Comparison of ENCODE assay signal across 8 cellular contexts in genomic region chr12:22626429-22626828, GRCh38. TPM values are rescaled to one million over a fixed set of nuclear protein-coding genes. Genes with fewer than 3 reads are reported as not detected.
DNase-seq lines count a peak whose midpoint lies in the region; ATAC-seq, FAIRE-seq and TF ChIP-seq lines count a peak whose summit lies in the region.

No MANE protein-coding gene starts in this region.

- WGBS in heart right ventricle, 2 donors = 21 to 27% methylated on average over 4 of the region's 4 CpGs
- WGBS in H1 (ENCODE audit: extremely low coverage in 1 of 2, insufficient coverage in 1 of 2, insufficient read length in 1 of 2, insufficient replicate concordance in 2 of 2, low coverage in 1 of 2, low lambda C conversion rate in 2 of 2, missing lambda C conversion rate in 1 of 2), 2 experiments = 18% methylated on average over 4 of the region's 4 CpGs; no CpG with 5 or more reads in 1 of the 2 experiments

- no peaks in the 10 kb centered on the region for H3K9me3 ChIP-seq in heart right ventricle
- H3K9me3 ChIP-seq in RWPE2 (ENCODE audit: severe bottlenecking) = no peaks in the 10 kb centered on the region
- H3K9me3 ChIP-seq in H1 (ENCODE audit: insufficient read depth in 2 of 2, low read depth in 1 of 2, low read length in 1 of 2) = no peaks in the 10 kb centered on the region

- H3K79me1 ChIP-seq in H1 (ENCODE audit: low read depth, low read length) = no peaks in the 10 kb centered on the region

- no peak overlapping the region for H2AFZ ChIP-seq in H1 (ENCODE audit: low read length)

- no peak overlapping the region for H2AK5ac ChIP-seq in H1 (ENCODE audit: low read depth, low read length)

- H3K36me3 ChIP-seq in heart right ventricle (no peaks in the 10 kb centered on the region), RWPE2 (ENCODE audit: low read depth) (no peaks in the 10 kb centered on the region), H1 (ENCODE audit: control insufficient read depth in 2 of 4, insufficient read depth in 4 of 4, low read length in 3 of 4) (peaks cover 0 to 7% (median 0%) of the 10 kb centered on the region in 4 experiments; a peak in 1 of 8 replicates)

- H3K27ac ChIP-seq in heart right ventricle (peak overlapping the region in 9 of 10 donors; percentile 91 to 99 (median 97)), RWPE2 (ENCODE audit: poor library complexity, severe bottlenecking) (peak overlapping the region; percentile 71), H1 (ENCODE audit: low read depth, low read length) (no peak overlapping the region)

- peak overlapping the region; percentile 44 for H4K5ac ChIP-seq in H1 (ENCODE audit: insufficient read length, low read depth, low read length)

- peaks cover 1 to 3% of the 10 kb centered on the region in 2 experiments for H4K20me1 ChIP-seq in H1 (replicated peaks in 1 of 2; ENCODE audit: control insufficient read depth in 1 of 2, insufficient read depth in 2 of 2, low read length in 2 of 2)

- H2BK15ac ChIP-seq in H1 (ENCODE audit: low read length) = no peak overlapping the region

- H3K4me3 ChIP-seq in heart right ventricle (peak overlapping the region in 9 of 10 donors; percentile 70 to 95 (median 81)), RWPE2 (ENCODE audit: severe bottlenecking) (peak overlapping the region; percentile 64), H1 (ENCODE audit: extremely low read depth in 1 of 4, insufficient read depth in 2 of 4, low read depth in 3 of 4, low read length in 4 of 4) (peak overlapping the region; percentile 65 to 88 (median 84))

- peak overlapping the region; percentile 84 to 96 for H3K4me2 ChIP-seq in H1 (ENCODE audit: insufficient read depth in 1 of 2, low read depth in 2 of 2, low read length in 2 of 2)

- H3K14ac ChIP-seq in H1 (ENCODE audit: insufficient read length) = no peak overlapping the region

- POLR2A ChIA-PET in H1 (lab: Charles Lee; ENCODE audit: partially characterized antibody) = no interaction called here

- peaks cover 5% of the 10 kb centered on the region; the same call in 1 of the 2 replicates for H3K23me2 ChIP-seq in H1 (ENCODE audit: low read depth, low read length)

- H3K27me3 Mint-ChIP-seq in neural crest cell (ENCODE audit: low read depth) = no peaks in the 10 kb centered on the region

- no peaks in the 10 kb centered on the region for H3K9me3 Mint-ChIP-seq in neural crest cell

- TF ChIP-seq RAD21 in H1 (IDR thresholded peaks at IDR 0.05 in 1 of 2, conservative IDR thresholded peaks at IDR 0.05 in 1 of 2; ENCODE audit: low read depth in 2 of 2, low read length in 2 of 2) = no peak

- no peak overlapping the region for H3K18ac ChIP-seq in H1 (ENCODE audit: extremely low read depth, low read length)

- no peak overlapping the region for H2BK5ac ChIP-seq in H1 (ENCODE audit: low read depth, low read length)

- ATAC-seq in heart right ventricle = no peak
- no peak for ATAC-seq in left ventricle myocardium superior
- peak; percentile 40 for ATAC-seq in HG02840 (IDR thresholded peaks at IDR 0.05; ENCODE audit: low FRiP score, unreplicated experiment)
- no peak for ATAC-seq in RWPE2 (ENCODE audit: low read depth)
- ATAC-seq in HG03139 (IDR thresholded peaks at IDR 0.05; ENCODE audit: unreplicated experiment) = no peak

- no peak overlapping the region for H3K9ac ChIP-seq in H1 (replicated peaks in 1 of 4; ENCODE audit: extremely low read depth in 1 of 4, low read depth in 3 of 4, low read length in 3 of 4)

- H3K4me3 Mint-ChIP-seq in neural crest cell = peak overlapping the region; percentile 99

- no peak for TF ChIP-seq EP300 in H1 (IDR thresholded peaks at IDR 0.05; ENCODE audit: borderline replicate concordance in 1 of 2, low read depth in 2 of 2, low read length in 2 of 2)

- H3K36me3 Mint-ChIP-seq in neural crest cell (ENCODE audit: low read depth) = peaks cover 3% of the 10 kb centered on the region

- no peak for FAIRE-seq in H1 (lab: Jason Lieb, UNC)

- H3K4me1 Mint-ChIP-seq in neural crest cell = peaks cover 53% of the 10 kb centered on the region

- no peak overlapping the region for H4K91ac ChIP-seq in H1 (replicated peaks; ENCODE audit: insufficient read length, low read length)

- no peak for TF ChIP-seq CTCF in heart right ventricle (IDR thresholded peaks at IDR 0.05)
- no peak for TF ChIP-seq CTCF in RWPE2 (IDR thresholded peaks at IDR 0.05; ENCODE audit: poor library complexity, severe bottlenecking)
- no peak for TF ChIP-seq CTCF in H1 (IDR thresholded peaks at IDR 0.05; ENCODE audit: control extremely low read depth in 1 of 3, insufficient read depth in 1 of 3, low read depth in 1 of 3, low read length in 3 of 3)
- no peak for TF ChIP-seq CTCF in neural crest cell (conservative IDR thresholded peaks at IDR 0.05)

- peak overlapping the region; percentile 97 for H3K27ac Mint-ChIP-seq in neural crest cell (ENCODE audit: unreplicated experiment)

- CTCF ChIA-PET in H1 (lab: Charles Lee; ENCODE audit: partially characterized antibody) = no interaction called here

- no peak overlapping the region for H3K4ac ChIP-seq in H1 (replicated peaks; ENCODE audit: insufficient read length, low read depth, low read length)

- no peak overlapping the region for H2BK12ac ChIP-seq in H1 (ENCODE audit: low read depth, low read length)

- no peak overlapping the region for H2BK20ac ChIP-seq in H1 (ENCODE audit: low read length)

- H4K8ac ChIP-seq in H1 (ENCODE audit: extremely low read depth, insufficient read depth, low read length) = no peak overlapping the region

- intact Hi-C loops in heart right ventricle (cut with DNase I) (loop anchor here in 5 of 10 donors (5.0 to 10.0 kb wide), 3 partner anchors 79 to 84 kb away; partner anchors contain the start of gene C2CD5 (in 4 of the 5)), left ventricle myocardium superior (cut with micrococcal nuclease) (loop anchor here (10.0 kb wide), 1 partner anchor 82 kb away; the partner anchor contains the start of gene C2CD5)

- H3K79me2 ChIP-seq in H1 (ENCODE audit: control insufficient read depth in 1 of 2, insufficient read depth in 2 of 2, low read length in 2 of 2) = peaks cover 14 to 60% of the 10 kb centered on the region in 2 experiments

- no peak for DNase-seq in heart right ventricle
- DNase-seq in left ventricle myocardium superior = no peak
- DNase-seq in RWPE2 (ENCODE audit: low spot score) = no peak
- no peak for DNase-seq in H1 (ENCODE audit: low read depth in 1 of 2, low spot score in 2 of 2)
- no peak for DNase-seq in neural crest cell (ENCODE audit: low read depth, low spot score)
- DNase-seq in middle frontal gyrus (ENCODE audit: extremely low spot score, low spot score) = no peak

- no peak for TF ChIP-seq POLR2A in H1 (IDR thresholded peaks at IDR 0.05; ENCODE audit: control extremely low read depth in 1 of 2, low read depth in 2 of 2, low read length in 2 of 2)

- H2BK120ac ChIP-seq in H1 (replicated peaks; ENCODE audit: low read depth, low read length) = no peak overlapping the region

- H3K27me3 ChIP-seq in heart right ventricle = no peaks in the 10 kb centered on the region
- no peaks in the 10 kb centered on the region for H3K27me3 ChIP-seq in RWPE2 (ENCODE audit: insufficient read depth, poor library complexity, severe bottlenecking)
- no peaks in the 10 kb centered on the region for H3K27me3 ChIP-seq in H1 (replicated peaks in 1 of 4; ENCODE audit: control insufficient read depth in 3 of 4, extremely low read depth in 1 of 4, insufficient read depth in 3 of 4, low read length in 3 of 4)

- peaks cover 0 to 49% (median 30%) of the 10 kb centered on the region in 9 donors for H3K4me1 ChIP-seq in heart right ventricle
- peaks cover 8% of the 10 kb centered on the region for H3K4me1 ChIP-seq in RWPE2 (ENCODE audit: insufficient read depth, poor library complexity, severe bottlenecking)
- peaks cover 0 to 9% (median 5%) of the 10 kb centered on the region in 4 experiments; a peak in 4 of 7 replicates for H3K4me1 ChIP-seq in H1 (replicated peaks in 1 of 4; ENCODE audit: control insufficient read depth in 3 of 4, insufficient read depth in 4 of 4, low read length in 3 of 4)

- H3K56ac ChIP-seq in H1 (replicated peaks; ENCODE audit: insufficient read length, low read depth, low read length) = no peak overlapping the region

- no peak overlapping the region for H3K23ac ChIP-seq in H1 (ENCODE audit: insufficient read length)

TF ChIP-seq in H1, 55 proteins besides CTCF, POLR2A, EP300 and RAD21:
- TF ChIP-seq SP4 (IDR thresholded peaks at IDR 0.05; ENCODE audit: low read length) (no peak), TCF12 (IDR thresholded peaks at IDR 0.05; ENCODE audit: low read depth, low read length) (no peak), CREB1 (IDR thresholded peaks at IDR 0.05) (no peak), ATF3 (IDR thresholded peaks at IDR 0.05; ENCODE audit: insufficient read depth, low read depth, low read length) (no peak), CBX5 (IDR thresholded peaks at IDR 0.05; ENCODE audit: low read depth, low read length) (no peak), YY1 (IDR thresholded peaks at IDR 0.05; ENCODE audit: low read depth, low read length) (no peak)
TF ChIP-seq in H1: peak in this region for 0.

RNA-seq across cellular contexts. Expression of gene ETNK1, which starts 1.5 kb away (rescaled TPM):
- 10 to 100 TPM; 15.2 to 26.6 (median 17.0) TPM for total RNA-seq in heart right ventricle
- polyA plus RNA-seq in heart right ventricle = 10 to 100 TPM in 1 of 2 donors, 1 to 10 TPM in 1; 4.8 to 17.1 TPM
- 19.0 TPM for total RNA-seq in left ventricle myocardium superior
- total RNA-seq in H1 (2021; fragmentation: NEBNext Ultra II Directional; extraction: Animal tissue kit (Norgen Biotek cat#: 25700)) = 66.9 and 82.7 TPM in 2 replicates
- 11.6 and 14.9 TPM in 2 replicates for polyA plus RNA-seq in H1 (2011; rRNA removed)
- polyA plus RNA-seq in H1 (2011; cell fraction: cytosol; rRNA removed) = 14.3 TPM
- polyA plus RNA-seq in H1 (2011; cell fraction: nucleus; rRNA removed) = 40.1 TPM
- polyA plus RNA-seq in H1 (2012, experiment 1 of 2) = 20.1 to 44.9 TPM (median 34.0 TPM) in 4 replicates
- polyA plus RNA-seq in H1 (2012, experiment 2 of 2) = 2.7 TPM
- 22.4 TPM for polyA plus RNA-seq in H1 (2013, experiment 1 of 2)
- polyA plus RNA-seq in H1 (2013, experiment 2 of 2) = 22.3 TPM
- 98.3 and 124 TPM in 2 replicates for polyA minus RNA-seq in H1 (2011; rRNA and poly(A)+ RNA removed)
- polyA minus RNA-seq in H1 (2011; cell fraction: cytosol; rRNA and poly(A)+ RNA removed) = 102 TPM
- 268 TPM for polyA minus RNA-seq in H1 (2011; cell fraction: nucleus; rRNA and poly(A)+ RNA removed)
- total RNA-seq in neural crest cell = 105 and 117 TPM in 2 replicates
